ENCODE assay signal across 1 cellular context in genomic region chr11:84345027-84345426, GRCh38.
TF ChIP-seq lines count a peak whose summit lies in the region.

No MANE protein-coding gene starts in this region.

TF ChIP-seq in K562, 482 proteins besides CTCF, POLR2A, EP300 and RAD21 (continued from another document):
- TF ChIP-seq ZNF277 (CRISPR knock-in tag; IDR thresholded peaks at IDR 0.05; ENCODE audit: borderline replicate concordance) = no peak
TF ChIP-seq in K562: peak in this region for 2.
